In genomic region chr5:139404484-139404840, GRCh38 we compare ENCODE assay signal across 7 cellular contexts. TPM values are rescaled to one million over a fixed set of nuclear protein-coding genes. Genes with fewer than 3 reads are reported as not detected.
DNase-seq lines count a peak whose midpoint lies in the region; ATAC-seq and TF ChIP-seq lines count a peak whose summit lies in the region.

No MANE protein-coding gene starts in this region.

- peak overlapping the region; percentile 41 for H2AFZ ChIP-seq in HCT116 (ENCODE audit: low read depth, low read length, poor library complexity, severe bottlenecking)

- DNase-seq in HCT116 (ENCODE audit: low read depth, low spot score) (no peak), T-cell (no peak), glutamatergic neuron (no peak), SIG-M5 (lab: John Stamatoyannopoulos, UW) (no peak), NCI-H2029 treated with DMSO at 0.1 percent for 48 hours (lab: John Stamatoyannopoulos, UW) (no peak), omental fat pad (ENCODE audit: low spot score) (no peak)

- H3K27ac ChIP-seq in HCT116 (ENCODE audit: low read depth, low read length) = peak overlapping the region; percentile 92
- peak overlapping the region in 20 of 21 experiments; percentile 64 to 96 (median 87) for H3K27ac ChIP-seq in skin epidermis

- TF ChIP-seq RAD21 in HCT116 (IDR thresholded peaks at IDR 0.05; ENCODE audit: low read depth) = no peak

- H3K9me3 ChIP-seq in HCT116 (ENCODE audit: control insufficient read depth in 1 of 2, insufficient read depth in 1 of 2, low read depth in 1 of 2, low read length in 2 of 2) = no peaks in the 10 kb centered on the region

- peak overlapping the region; percentile 64 for H3K9ac ChIP-seq in HCT116 (ENCODE audit: low read length)

- intact Hi-C loops in HCT116 (cut with micrococcal nuclease) = no loop called here

- RAD21 ChIA-PET in HCT116 (lab: Charles Lee; ENCODE audit: low non-redundant PET in 1 of 2, low total read pairs in 2 of 2, uncharacterized antibody in 2 of 2, unreplicated experiment in 2 of 2) = no interaction called here

- BruUV-seq in HCT116 (replicated peaks; lab: Mats Ljungman, UMichigan) = TSS peak; percentile 75

- peak overlapping the region; percentile 98 to 100 for H3K27ac Mint-ChIP-seq in T-cell
- H3K27ac Mint-ChIP-seq in glutamatergic neuron (ENCODE audit: unreplicated experiment) = peak overlapping the region; percentile 34

- peak overlapping the region; percentile 70 for H3K4me2 ChIP-seq in HCT116 (ENCODE audit: low read length)

- no peaks in the 10 kb centered on the region for H3K9me2 ChIP-seq in HCT116 (ENCODE audit: insufficient read depth)

- H3K4me3 ChIP-seq in HCT116 (replicated peaks in 1 of 2; ENCODE audit: low read depth in 1 of 2, low read length in 2 of 2) (peak overlapping the region; percentile 49 to 58), skin epidermis (peak overlapping the region in 6 of 7 experiments; percentile 29 to 43 (median 36))

- no peak for TF ChIP-seq POLR2A in HCT116 (IDR thresholded peaks at IDR 0.05; ENCODE audit: borderline replicate concordance, extremely low read depth, insufficient read depth, insufficient read length)

- H3K4me3 Mint-ChIP-seq in T-cell (peak overlapping the region; percentile 82 to 96 (median 93)), glutamatergic neuron (ENCODE audit: unreplicated experiment) (peak overlapping the region; percentile 98)

- no peaks in the 10 kb centered on the region for H3K9me3 Mint-ChIP-seq in T-cell
- peaks cover 6% of the 10 kb centered on the region for H3K9me3 Mint-ChIP-seq in glutamatergic neuron (ENCODE audit: unreplicated experiment)

- ATAC-seq in HCT116 = peak; percentile 2; the same call in 1 of the 2 replicates
- no peak for ATAC-seq in T-cell (replicated peaks in 1 of 4)
- no peak for ATAC-seq in omental fat pad (ENCODE audit: low FRiP score)

- TF ChIP-seq CTCF in HCT116 (IDR thresholded peaks at IDR 0.05 in 2 of 3, conservative IDR thresholded peaks at IDR 0.05 in 1 of 3; ENCODE audit: borderline replicate concordance in 1 of 3, insufficient read depth in 1 of 3, low read depth in 2 of 3, low read length in 2 of 3) (no peak), glutamatergic neuron (IDR thresholded peaks at IDR 0.05; ENCODE audit: partially characterized antibody, unreplicated experiment) (no peak), omental fat pad (IDR thresholded peaks at IDR 0.05) (no peak)

- no peaks in the 10 kb centered on the region for H3K36me3 ChIP-seq in HCT116 (ENCODE audit: control insufficient read depth in 1 of 2, insufficient read depth in 2 of 2, low read length in 2 of 2)

- POLR2A ChIA-PET in HCT116 (lab: Charles Lee) = interaction anchor here (1.0 kb wide), 1 partner anchor 12 kb away, joined by 4 read pairs; no protein-coding TSS in a partner anchor
- POLR2A ChIA-PET in T-cell (lab: Charles Lee) = interaction anchor here (0.5 to 1.1 kb wide), 3 partner anchors 35 to 201 kb away, joined by 3 to 8 read pairs (median 4); partner anchors contain the start of gene DNAJC18 (in 1 of the 2)

- H3K27me3 ChIP-seq in HCT116 (ENCODE audit: insufficient read depth, low read length) = no peaks in the 10 kb centered on the region

- CTCF ChIA-PET in HCT116 (lab: Charles Lee) (interaction anchor here (0.7 to 1.0 kb wide), 3 partner anchors 11 to 564 kb away, joined by 3 to 4 read pairs (median 3); no protein-coding TSS in a partner anchor), T-cell (lab: Charles Lee) (interaction anchor here in 1 of 2 donors (1.5 kb wide), 1 partner anchor 13 kb away, joined by 4 read pairs; no protein-coding TSS in a partner anchor)

- H3K4me1 Mint-ChIP-seq in T-cell = peaks cover 26 to 37% (median 33%) of the 10 kb centered on the region in 3 donors
- H3K4me1 Mint-ChIP-seq in glutamatergic neuron (ENCODE audit: low read depth, unreplicated experiment) = peaks cover 4% of the 10 kb centered on the region

- H3K4me1 ChIP-seq in HCT116 (ENCODE audit: control insufficient read depth in 1 of 2, insufficient read depth in 2 of 2, low read length in 2 of 2) = peaks cover 11 to 19% of the 10 kb centered on the region in 2 experiments

- H3K79me2 ChIP-seq in HCT116 (ENCODE audit: insufficient read depth, low read length) = no peaks in the 10 kb centered on the region

- H4K20me1 ChIP-seq in HCT116 (ENCODE audit: insufficient read depth) = no peaks in the 10 kb centered on the region

- H3K27me3 Mint-ChIP-seq in T-cell (no peaks in the 10 kb centered on the region), glutamatergic neuron (ENCODE audit: unreplicated experiment) (no peaks in the 10 kb centered on the region)

- H3K36me3 Mint-ChIP-seq in T-cell (peaks cover under 1% of the 10 kb centered on the region), glutamatergic neuron (ENCODE audit: unreplicated experiment) (no peaks in the 10 kb centered on the region)

TF ChIP-seq in HCT116, 20 proteins besides CTCF, POLR2A, EP300 and RAD21:
- TF ChIP-seq CBX3 (IDR thresholded peaks at IDR 0.05; ENCODE audit: low read depth) = no peak
- TF ChIP-seq SIN3A (IDR thresholded peaks at IDR 0.05; ENCODE audit: low read depth) = no peak
- TF ChIP-seq ELF1 (IDR thresholded peaks at IDR 0.05; ENCODE audit: borderline replicate concordance, low read depth) = no peak
- no peak for TF ChIP-seq CEBPB (IDR thresholded peaks at IDR 0.05; ENCODE audit: low read depth)
- no peak for TF ChIP-seq MAX (IDR thresholded peaks at IDR 0.05)
- no peak for TF ChIP-seq TCF7L2 (IDR thresholded peaks at IDR 0.05; ENCODE audit: borderline replicate concordance, extremely low read depth, insufficient read depth, insufficient read length)

RNA-seq across cellular contexts. Expression of gene SPATA24, which starts 0.6 kb away (rescaled TPM):
- 3.1 TPM for total RNA-seq in HCT116 (2021; ENCODE audit: unreplicated experiment)
- polyA plus RNA-seq in HCT116 (2012) = 3.8 and 5.8 TPM in 2 replicates
- 1 to 10 TPM; 3.6 to 9.0 (median 4.8) TPM for total RNA-seq in T-cell
- 6.2 TPM for total RNA-seq in glutamatergic neuron (ENCODE audit: unreplicated experiment)
- 1 to 10 TPM; 1.8 to 3.3 (median 2.0) TPM for total RNA-seq in omental fat pad

RNA-seq across cellular contexts. Expression of gene PROB1, which starts 9.6 kb away (rescaled TPM):
- 1.7 TPM for total RNA-seq in HCT116 (2021; ENCODE audit: unreplicated experiment)
- 1.4 and 1.7 TPM in 2 replicates for polyA plus RNA-seq in HCT116 (2012)
- 1 to 10 TPM in 3 of 5 donors, under 1 TPM in 2; 0.58 to 1.7 (median 1.5) TPM for total RNA-seq in T-cell
- total RNA-seq in glutamatergic neuron (ENCODE audit: unreplicated experiment) = 1.3 TPM
- 1 to 10 TPM in 2 of 4 donors, under 1 TPM in 2; 0.46 to 2.0 (median 1.2) TPM for total RNA-seq in omental fat pad

RNA-seq across cellular contexts. Expression of gene MZB1, which starts 14.7 kb away (rescaled TPM):
- total RNA-seq in HCT116 (2021; ENCODE audit: unreplicated experiment) (0.81 TPM), T-cell (1 to 10 TPM; 2.2 to 6.5 (median 5.0) TPM), glutamatergic neuron (ENCODE audit: unreplicated experiment) (not detected), omental fat pad (1 to 10 TPM; 1.1 to 7.0 (median 2.9) TPM)
- not detected in 2 replicates for polyA plus RNA-seq in HCT116 (2012)

RNA-seq across cellular contexts. Expression of gene SLC23A1, which starts 21.4 kb away (rescaled TPM):
- total RNA-seq in HCT116 (2021; ENCODE audit: unreplicated experiment) (not detected), T-cell (under 1 TPM in 2 of 5 donors, not detected in 3; 0.15 to 0.86 TPM), glutamatergic neuron (ENCODE audit: unreplicated experiment) (not detected), omental fat pad (not detected)
- 0.02 TPM in 1 of 2 replicates, not detected in the other for polyA plus RNA-seq in HCT116 (2012)

RNA-seq across cellular contexts. Expression of gene DNAJC18, which starts 34.9 kb away (rescaled TPM):
- total RNA-seq in HCT116 (2021; ENCODE audit: unreplicated experiment) (5.7 TPM), T-cell (1 to 10 TPM; 4.7 to 7.2 (median 6.4) TPM), glutamatergic neuron (ENCODE audit: unreplicated experiment) (55.9 TPM), omental fat pad (1 to 10 TPM; 6.1 to 7.4 (median 6.5) TPM)
- polyA plus RNA-seq in HCT116 (2012) = 2.1 and 3.8 TPM in 2 replicates
